15 cellular contexts compared by ENCODE assay signal in the genomic region with DNA sequence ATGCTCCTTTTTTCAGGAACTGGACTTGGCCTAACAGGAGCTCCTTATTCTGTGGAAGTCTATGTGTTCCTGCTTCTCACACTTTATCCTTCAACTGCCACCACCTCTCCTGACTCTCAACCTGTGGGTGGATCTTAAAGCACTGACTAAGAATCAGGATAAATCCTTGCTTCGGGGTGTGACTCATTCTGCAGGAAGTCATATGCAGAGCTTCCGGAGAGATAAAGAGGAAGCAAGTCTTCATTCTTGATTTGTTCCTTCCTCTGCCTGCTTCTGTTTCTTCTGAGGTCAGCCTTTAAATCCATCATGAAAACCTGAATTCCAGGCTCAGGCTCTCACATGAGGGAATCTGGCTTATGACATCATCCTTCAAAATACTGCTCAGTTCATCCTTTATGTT.
DNase-seq lines count a peak whose midpoint lies in the region; ATAC-seq and TF ChIP-seq lines count a peak whose summit lies in the region.
"Had no signal": no experiment of that assay in that cellular context is flagged by ENCODE, and none has a peak within 500 bp of the region (broad histone marks: within the 10 kb centered on the region; RNA-seq: fewer than 3 reads in every experiment).

No MANE protein-coding gene starts in this region.

- H3K9me3 ChIP-seq in HCT116 (ENCODE audit: control insufficient read depth in 1 of 2, insufficient read depth in 1 of 2, low read depth in 1 of 2, low read length in 2 of 2) (peaks cover 0 to 4% of the 10 kb centered on the region in 2 experiments; a peak in 2 of 4 replicates), trophoblast cell (ENCODE audit: insufficient read depth, low read depth, low read length) (no peaks in the 10 kb centered on the region), sigmoid colon (no peaks in the 10 kb centered on the region), MG63 (no peaks in the 10 kb centered on the region)

- H3K27ac ChIP-seq in HCT116 (ENCODE audit: low read depth, low read length) (no peak overlapping the region), trophoblast cell (ENCODE audit: low read depth, low read length) (no peak overlapping the region), sigmoid colon (no peak overlapping the region)

- peak overlapping the region; percentile 29 for H2AFZ ChIP-seq in HCT116 (ENCODE audit: low read depth, low read length, poor library complexity, severe bottlenecking)
- H2AFZ ChIP-seq in trophoblast cell (ENCODE audit: insufficient read depth, low read length, poor library complexity): no peak overlapping the region

- H4K8ac ChIP-seq in trophoblast cell (ENCODE audit: low read depth, low read length): peak overlapping the region; percentile 2

- H3K4me3 ChIP-seq in HCT116 (replicated peaks in 1 of 2; ENCODE audit: low read depth in 1 of 2, low read length in 2 of 2) (no peak overlapping the region), trophoblast cell (ENCODE audit: low read depth, low read length) (no peak overlapping the region), sigmoid colon (no peak overlapping the region), MG63 (no peak overlapping the region)

- no CpG with 5 or more reads among the region's 2 CpGs for WGBS in trophoblast cell (ENCODE audit: extremely low coverage, insufficient coverage, insufficient read length)
- WGBS in sigmoid colon, 2 donors: 21 to 38% methylated on average over 2 of the region's 2 CpGs

- no peaks in the 10 kb centered on the region for H3K27me3 ChIP-seq in HCT116 (ENCODE audit: insufficient read depth, low read length)
- H3K27me3 ChIP-seq in trophoblast cell (ENCODE audit: insufficient read depth, low read length): no peaks in the 10 kb centered on the region
- no peaks in the 10 kb centered on the region for H3K27me3 ChIP-seq in sigmoid colon
- no peaks in the 10 kb centered on the region for H3K27me3 ChIP-seq in MG63

- H2BK120ac ChIP-seq in trophoblast cell (ENCODE audit: insufficient read depth, low read length, poor library complexity): no peak overlapping the region

- no peak for TF ChIP-seq RAD21 in HCT116 (IDR thresholded peaks at IDR 0.05; ENCODE audit: low read depth)

- no peaks in the 10 kb centered on the region for H4K20me1 ChIP-seq in HCT116 (ENCODE audit: insufficient read depth)

- peaks cover 15% of the 10 kb centered on the region for H3K4me1 Mint-ChIP-seq in endothelial cell (ENCODE audit: unreplicated experiment)
- H3K4me1 Mint-ChIP-seq: memory B cell; stimulated activated naive CD8-positive, alpha-beta T cell treated with anti-CD3 and anti-CD28 coated beads, Interleukin-15, amount 100 ng/mL, for 72 hours had no signal

- H3K79me1 ChIP-seq in trophoblast cell (ENCODE audit: low read length): no peaks in the 10 kb centered on the region

- POLR2A ChIA-PET in HCT116 (lab: Charles Lee): no interaction called here

- intact Hi-C loops in HCT116 (cut with micrococcal nuclease) (no loop called here), sigmoid colon (cut with DNase I) (no loop called here)

- RAD21 ChIA-PET in HCT116 (lab: Charles Lee; ENCODE audit: low non-redundant PET in 1 of 2, low total read pairs in 2 of 2, uncharacterized antibody in 2 of 2, unreplicated experiment in 2 of 2): no interaction called here

- CTCF ChIA-PET in HCT116 (lab: Charles Lee): no interaction called here

- no peak for ATAC-seq in HCT116
- ATAC-seq: stimulated activated naive CD8-positive, alpha-beta T cell treated with anti-CD3 and anti-CD28 coated beads, Interleukin-15, amount 100 ng/mL, for 72 hours had no signal

- H3K4me1 ChIP-seq in HCT116 (ENCODE audit: control insufficient read depth in 1 of 2, insufficient read depth in 2 of 2, low read length in 2 of 2): peaks cover 0 to 6% of the 10 kb centered on the region in 2 experiments; a peak in 2 of 4 replicates
- H3K4me1 ChIP-seq in trophoblast cell (ENCODE audit: control insufficient read depth in 1 of 2, insufficient read depth in 2 of 2, low read length in 2 of 2): no peaks in the 10 kb centered on the region
- H3K4me1 ChIP-seq in sigmoid colon: no peaks in the 10 kb centered on the region

- no peak for DNase-seq in HCT116 (ENCODE audit: low read depth, low spot score)
- peak; percentile 58 for DNase-seq in OCI-M1 (lab: John Stamatoyannopoulos, UW)
- no peak for DNase-seq in endothelial cell (ENCODE audit: low spot score)
- peak in 1 of 2 donors; percentile 24 for DNase-seq in trophoblast cell
- no peak for DNase-seq in sigmoid colon
- DNase-seq in GM10266 (ENCODE audit: extremely low spot score): no peak
- no peak for DNase-seq in MG63
- DNase-seq: activated CD8-positive, alpha-beta memory T cell treated with anti-CD3 and anti-CD28 coated beads for 24 hours; NCI-H1092; NCI-H69; stimulated activated CD4-positive, alpha-beta T cell treated with anti-CD3 and anti-CD28 coated beads, Interleukin-4, amount 100 ng/mL, for 1 hour; stimulated activated naive CD8-positive, alpha-beta T cell treated with anti-CD3 and anti-CD28 coated beads, Interleukin-15, amount 100 ng/mL, for 72 hours had no signal

- H3K9me2 ChIP-seq in HCT116 (ENCODE audit: insufficient read depth): no peaks in the 10 kb centered on the region

- no peak overlapping the region for H3K18ac ChIP-seq in trophoblast cell (ENCODE audit: low read length)

- no peak overlapping the region for H4K91ac ChIP-seq in trophoblast cell (ENCODE audit: low read depth, low read length)

- no peaks in the 10 kb centered on the region for H3K36me3 Mint-ChIP-seq in endothelial cell (ENCODE audit: low read depth, unreplicated experiment)
- H3K36me3 Mint-ChIP-seq: memory B cell had no signal

- no peak overlapping the region for H4K12ac ChIP-seq in trophoblast cell (ENCODE audit: low read depth, low read length)

- no peak overlapping the region for H3K23ac ChIP-seq in trophoblast cell (ENCODE audit: low read length)

- H2BK5ac ChIP-seq in trophoblast cell (ENCODE audit: low read depth, low read length, poor library complexity): no peak overlapping the region

- no peak overlapping the region for H3K14ac ChIP-seq in trophoblast cell (ENCODE audit: low read length)

- H3K4ac ChIP-seq in trophoblast cell (ENCODE audit: low read depth, low read length): no peak overlapping the region

- H3K9me3 Mint-ChIP-seq in endothelial cell (ENCODE audit: unreplicated experiment): no peaks in the 10 kb centered on the region

- TF ChIP-seq POLR2A in HCT116 (IDR thresholded peaks at IDR 0.05; ENCODE audit: borderline replicate concordance, extremely low read depth, insufficient read depth, insufficient read length): no peak
- TF ChIP-seq POLR2A in sigmoid colon (IDR thresholded peaks at IDR 0.05): no peak

- BruUV-seq in HCT116 (replicated peaks; lab: Mats Ljungman, UMichigan): no TSS peak

- H3K27ac Mint-ChIP-seq in endothelial cell (ENCODE audit: unreplicated experiment): peak overlapping the region; percentile 91
- H3K27ac Mint-ChIP-seq: dendritic cell treated with granulocyte-macrophage colony-stimulating factor and Interleukin-4, amounts not matched to agents 40 ng/mL and 50 ng/mL, for 4 days; memory B cell; progenitor cell of endocrine pancreas; stimulated activated naive CD8-positive, alpha-beta T cell treated with anti-CD3 and anti-CD28 coated beads, Interleukin-15, amount 100 ng/mL, for 72 hours had no signal

- TF ChIP-seq CTCF in HCT116 (IDR thresholded peaks at IDR 0.05 in 2 of 3, conservative IDR thresholded peaks at IDR 0.05 in 1 of 3; ENCODE audit: borderline replicate concordance in 1 of 3, insufficient read depth in 1 of 3, low read depth in 2 of 3, low read length in 2 of 3) (no peak), endothelial cell (IDR thresholded peaks at IDR 0.05; ENCODE audit: unreplicated experiment) (no peak), sigmoid colon (IDR thresholded peaks at IDR 0.05) (no peak), GM10266 (IDR thresholded peaks at IDR 0.05; ENCODE audit: control insufficient read depth, insufficient read depth, low read depth, missing control alignments) (no peak)

- no peak overlapping the region for H3K4me3 Mint-ChIP-seq in endothelial cell (ENCODE audit: unreplicated experiment)
- H3K4me3 Mint-ChIP-seq: dendritic cell treated with granulocyte-macrophage colony-stimulating factor and Interleukin-4, amounts not matched to agents 40 ng/mL and 50 ng/mL, for 4 days; memory B cell; stimulated activated naive CD8-positive, alpha-beta T cell treated with anti-CD3 and anti-CD28 coated beads, Interleukin-15, amount 100 ng/mL, for 72 hours had no signal

- H2BK12ac ChIP-seq in trophoblast cell (ENCODE audit: low read length): no peak overlapping the region

- H3K36me3 ChIP-seq in HCT116 (ENCODE audit: control insufficient read depth in 1 of 2, insufficient read depth in 2 of 2, low read length in 2 of 2): no peaks in the 10 kb centered on the region
- no peaks in the 10 kb centered on the region for H3K36me3 ChIP-seq in trophoblast cell (ENCODE audit: control insufficient read depth in 1 of 2, insufficient read depth in 2 of 2, low read length in 2 of 2)
- no peaks in the 10 kb centered on the region for H3K36me3 ChIP-seq in sigmoid colon
- H3K36me3 ChIP-seq in MG63: no peaks in the 10 kb centered on the region

- H3K9ac ChIP-seq in HCT116 (ENCODE audit: low read length) (no peak overlapping the region), trophoblast cell (ENCODE audit: low read length) (no peak overlapping the region)

- TF ChIP-seq EP300 in sigmoid colon (IDR thresholded peaks at IDR 0.05): no peak

- H3K79me2 ChIP-seq in HCT116 (ENCODE audit: insufficient read depth, low read length) (no peaks in the 10 kb centered on the region), trophoblast cell (ENCODE audit: control insufficient read depth, insufficient read depth, low read length, poor library complexity) (no peaks in the 10 kb centered on the region)

- no peaks in the 10 kb centered on the region for H3K27me3 Mint-ChIP-seq in endothelial cell (ENCODE audit: unreplicated experiment)
- H3K27me3 Mint-ChIP-seq: dendritic cell treated with granulocyte-macrophage colony-stimulating factor and Interleukin-4, amounts not matched to agents 40 ng/mL and 50 ng/mL, for 4 days; memory B cell; progenitor cell of endocrine pancreas; stimulated activated naive CD8-positive, alpha-beta T cell treated with anti-CD3 and anti-CD28 coated beads, Interleukin-15, amount 100 ng/mL, for 72 hours had no signal

- H3K4me2 ChIP-seq in HCT116 (ENCODE audit: low read length) (peak overlapping the region; percentile 33), trophoblast cell (ENCODE audit: low read length) (no peak overlapping the region)

- no peak overlapping the region for H2AK5ac ChIP-seq in trophoblast cell (ENCODE audit: low read length)

TF ChIP-seq in HCT116, 20 proteins besides CTCF, POLR2A, EP300 and RAD21:
- TF ChIP-seq POLR2AphosphoS5 (IDR thresholded peaks at IDR 0.05; ENCODE audit: low read depth, low read length) (no peak), YY1 (IDR thresholded peaks at IDR 0.05; ENCODE audit: extremely low read depth, insufficient replicate concordance, low read depth, low read length) (no peak), CBX3 (IDR thresholded peaks at IDR 0.05; ENCODE audit: low read depth) (no peak)
TF ChIP-seq in HCT116: peak in this region for 0.
